In the genomic region with DNA sequence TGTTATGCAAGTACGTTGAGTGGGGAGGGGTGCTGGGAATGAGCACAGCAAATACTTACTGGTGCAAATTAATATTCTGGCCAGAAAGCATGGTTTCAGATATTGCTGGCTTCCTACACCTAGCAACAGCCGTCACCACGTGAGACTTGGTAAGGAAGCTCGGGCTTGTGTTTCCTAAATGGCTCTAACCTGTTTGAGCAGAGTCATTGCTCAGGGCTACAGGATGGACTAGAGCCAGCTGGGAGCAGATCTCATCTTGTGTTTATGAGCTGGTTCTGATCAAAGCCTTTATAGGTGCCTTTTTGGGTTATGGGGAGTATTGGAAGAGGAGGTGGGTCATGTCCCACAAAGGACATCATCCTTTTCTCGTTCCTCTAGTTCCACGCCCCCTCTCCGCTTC, we compare ENCODE assay signal across 27 cellular contexts.
"Had no signal": no experiment of that assay in that cellular context is flagged by ENCODE, and none has a peak within 500 bp of the region (broad histone marks: within the 10 kb centered on the region; RNA-seq: fewer than 3 reads in every experiment).

No MANE protein-coding gene starts in this region.

- ATAC-seq: activated CD8-positive, alpha-beta T cell treated with anti-CD3 and anti-CD28 coated beads for 36 hours; activated naive CD4-positive, alpha-beta T cell treated with anti-CD3 and anti-CD28 coated beads, Interleukin-2, amount 50 U/mL, for 72 hours; body of pancreas; Panc1 had no signal

- H3K27me3 ChIP-seq: adrenal gland, body of pancreas had no signal

- H3K9me3 Mint-ChIP-seq: activated CD4-positive, alpha-beta T cell treated with anti-CD3 and anti-CD28 coated beads, Interleukin-2, amount 10 ng/mL, durations not matched to agents 24 days and 14 days; activated CD8-positive, alpha-beta T cell treated with anti-CD3 and anti-CD28 coated beads for 36 hours; activated naive CD4-positive, alpha-beta T cell treated with anti-CD3 and anti-CD28 coated beads for 36 hours; activated naive CD4-positive, alpha-beta T cell treated with anti-CD3 and anti-CD28 coated beads, Interleukin-2, amount 50 U/mL, for 72 hours; activated T-cell treated with anti-CD3 and anti-CD28 coated beads, Interleukin-2, amount 50 U/mL, for 24 hours had no signal

- H3K36me3 Mint-ChIP-seq: activated naive CD4-positive, alpha-beta T cell treated with anti-CD3 and anti-CD28 coated beads, Interleukin-2, amount 50 U/mL, for 72 hours had no signal

- H3K4me1 Mint-ChIP-seq: activated CD4-positive, alpha-beta T cell treated with anti-CD3 and anti-CD28 coated beads, Interleukin-2, amount 10 ng/mL, durations not matched to agents 24 days and 14 days had no signal

- H3K9me3 ChIP-seq: adrenal gland, body of pancreas, SJSA1 had no signal

- H3K27ac Mint-ChIP-seq: activated CD4-positive, alpha-beta T cell treated with anti-CD3 and anti-CD28 coated beads, Interleukin-2, amount 10 ng/mL, durations not matched to agents 24 days and 14 days; activated CD8-positive, alpha-beta T cell treated with anti-CD3 and anti-CD28 coated beads for 36 hours; activated naive CD4-positive, alpha-beta T cell treated with anti-CD3 and anti-CD28 coated beads for 36 hours; activated naive CD4-positive, alpha-beta T cell treated with anti-CD3 and anti-CD28 coated beads, Interleukin-2, amount 50 U/mL, for 72 hours; activated T-cell treated with anti-CD3 and anti-CD28 coated beads, Interleukin-2, amount 50 U/mL, for 24 hours had no signal

- H3K36me3 ChIP-seq: adrenal gland, SJSA1, WERI-Rb-1 had no signal

- DNase-seq: activated CD4-positive, alpha-beta T cell treated with anti-CD3 and anti-CD28 coated beads, Interleukin-2, amount 10 ng/mL, durations not matched to agents 24 days and 14 days; activated CD4-positive, alpha-beta T cell treated with anti-CD3 and anti-CD28 coated beads, Interleukin-2, amount 50 U/mL, for 4 hours; activated CD8-positive, alpha-beta T cell treated with anti-CD3 and anti-CD28 coated beads for 36 hours; activated gamma-delta T cell treated with Interleukin-2 at 50 U/mL for 16 hours; activated naive CD4-positive, alpha-beta T cell treated with anti-CD3 and anti-CD28 coated beads for 36 hours; activated T-cell treated with anti-CD3 and anti-CD28 coated beads, Interleukin-2, amount 50 U/mL, for 24 hours; body of pancreas; central memory CD4-positive, alpha-beta T cell; NCI-H1105; NCI-H1417 treated with DMSO at 0.1 percent for 48 hours; NCI-H187 treated with DMSO at 0.1 percent for 48 hours; NCI-H2081 treated with DMSO at 0.1 percent for 48 hours; NCI-H2171; NCI-H510A; NCI-H526; NCI-H774; SHP77 treated with DMSO at 0.1 percent for 48 hours; SW 1271; T-helper 1 cell; T-helper 2 cell; T-helper 9 cell; WERI-Rb-1 had no signal

- H3K4me3 ChIP-seq: adrenal gland, body of pancreas, SJSA1 had no signal

- H3K4me1 ChIP-seq: adrenal gland, body of pancreas, SJSA1 had no signal

- H3K4me3 Mint-ChIP-seq: activated CD4-positive, alpha-beta T cell treated with anti-CD3 and anti-CD28 coated beads, Interleukin-2, amount 10 ng/mL, durations not matched to agents 24 days and 14 days; activated CD8-positive, alpha-beta T cell treated with anti-CD3 and anti-CD28 coated beads for 36 hours; activated naive CD4-positive, alpha-beta T cell treated with anti-CD3 and anti-CD28 coated beads for 36 hours; activated T-cell treated with anti-CD3 and anti-CD28 coated beads, Interleukin-2, amount 50 U/mL, for 24 hours had no signal

- H3K27ac ChIP-seq: body of pancreas, KMS-11, SJSA1, WERI-Rb-1 had no signal
